8 cellular contexts compared by ENCODE assay signal in the genomic region with DNA sequence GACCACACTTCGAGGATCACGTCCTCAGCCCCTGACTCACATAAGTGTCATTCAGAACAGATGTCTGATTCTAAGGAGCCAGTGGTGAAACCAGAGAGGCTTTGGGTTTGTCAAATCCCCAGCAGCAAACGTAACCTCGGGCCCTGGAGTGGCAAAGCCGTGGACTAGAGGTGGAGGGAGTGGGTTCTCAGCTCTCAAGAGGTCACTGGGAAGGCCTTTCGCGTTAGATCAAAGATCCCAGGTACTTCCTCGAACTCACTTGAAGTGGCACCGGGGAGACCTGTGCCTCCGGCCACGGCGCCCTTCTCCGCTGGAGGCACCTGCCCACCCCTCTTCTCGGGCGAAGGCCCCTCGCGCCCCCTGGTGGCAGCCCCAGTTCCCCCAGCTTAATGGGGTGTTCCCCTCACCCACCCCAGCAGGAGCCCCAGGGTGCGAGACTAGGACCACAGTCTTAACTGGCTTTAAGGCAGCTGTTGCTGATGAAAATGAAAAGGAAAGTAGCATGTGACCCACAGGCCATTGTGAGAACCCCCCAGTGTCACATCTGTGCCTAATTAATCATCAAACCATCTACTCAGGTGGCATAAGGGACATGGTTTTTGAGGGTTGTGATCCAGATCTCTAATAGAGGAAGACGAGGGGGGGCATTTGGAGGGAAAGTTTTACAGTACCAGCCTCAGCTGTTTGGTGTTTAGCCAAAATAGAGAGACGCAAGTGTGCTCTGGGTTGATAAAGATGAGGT.
A peak's percentile ranks its signal among the peaks of the same experiment; 100 is the strongest.
DNase-seq lines count a peak whose midpoint lies in the region; ATAC-seq lines count a peak whose summit lies in the region.

No MANE protein-coding gene starts in this region.

- peak; percentile 67 for ATAC-seq in HG02943 (IDR thresholded peaks at IDR 0.05; ENCODE audit: low read depth, unreplicated experiment)

- DNase-seq in NOMO-1 (lab: John Stamatoyannopoulos, UW; ENCODE audit: unreplicated experiment in 2 of 2) (peak; percentile 17 to 34), NOMO-1 treated with dmso at 0.1 percent for 144 hours (lab: John Stamatoyannopoulos, UW; ENCODE audit: unreplicated experiment) (no peak), NCI-H345 (lab: John Stamatoyannopoulos, UW) (peak; percentile 66), ecto neural progenitor cell (ENCODE audit: low spot score) (peak; percentile 88), medulla oblongata (ENCODE audit: extremely low spot score) (peak; percentile 57)
- DNase-seq in activated CD4-positive, alpha-beta T cell treated with anti-CD3 and anti-CD28 coated beads, Interleukin-2, amount 50 U/mL, for 24 hours (ENCODE audit: low read depth in 1 of 2, low spot score in 1 of 2): peak; percentile 68 to 73
- DNase-seq in stimulated activated CD8-positive, alpha-beta memory T cell treated with anti-CD3 and anti-CD28 coated beads, Interleukin-15, amount 100 ng/mL, for 1 hour (ENCODE audit: low read depth): peak; percentile 68
